14 cellular contexts compared by ENCODE assay signal in the genomic region with DNA sequence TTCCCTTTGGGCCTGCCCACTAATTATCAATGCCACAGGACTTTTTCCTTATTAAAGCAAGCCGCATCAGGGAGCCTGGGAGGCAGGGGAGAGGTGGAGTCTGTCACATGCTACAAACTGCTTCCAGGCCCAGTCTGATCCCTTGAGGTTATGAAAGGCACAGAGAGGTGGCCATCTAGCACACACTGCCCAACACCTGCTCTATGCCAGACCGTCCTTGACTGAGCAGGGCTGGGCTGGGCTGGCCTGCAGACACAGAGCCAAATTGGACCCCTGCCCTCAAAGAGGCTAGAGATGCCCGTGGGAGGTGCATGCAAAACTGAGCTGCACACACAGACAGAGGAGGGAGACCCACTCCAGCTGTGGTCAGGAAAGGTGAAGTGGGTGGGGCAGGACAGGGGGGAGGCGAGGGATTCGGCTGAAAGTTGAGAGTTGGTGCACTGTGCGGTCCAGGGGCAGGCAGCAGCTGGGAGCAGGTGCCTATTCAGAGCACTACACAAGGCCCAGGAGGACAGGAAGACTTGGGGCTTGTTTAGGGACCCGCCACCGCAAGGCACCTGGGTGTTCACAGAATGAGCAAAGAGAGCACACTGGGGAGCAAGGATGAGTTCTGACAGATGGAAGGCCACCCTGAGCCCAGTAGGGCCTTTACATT. TPM values are rescaled to one million over a fixed set of nuclear protein-coding genes. Genes with fewer than 3 reads are reported as not detected.
A peak's percentile ranks its signal among the peaks of the same experiment; 100 is the strongest.
DNase-seq lines count a peak whose midpoint lies in the region; ATAC-seq and TF ChIP-seq lines count a peak whose summit lies in the region.
"Had no signal": no experiment of that assay in that cellular context is flagged by ENCODE, and none has a peak within 500 bp of the region (broad histone marks: within the 10 kb centered on the region; RNA-seq: fewer than 3 reads in every experiment).

No MANE protein-coding gene starts in this region.

- DNase-seq in stimulated activated CD4-positive, alpha-beta T cell treated with anti-CD3 and anti-CD28 coated beads, Interleukin-1b, Interleukin-23, amount 100 ng/mL, for 48 hours, result peak; percentile 31
- DNase-seq in stimulated activated CD4-positive, alpha-beta T cell treated with anti-CD3 and anti-CD28 coated beads, Interleukin-4, amount 100 ng/mL, for 4 hours, result no peak
- peak; percentile 61 for DNase-seq in activated CD8-positive, alpha-beta T cell treated with anti-CD3 and anti-CD28 coated beads for 36 hours
- DNase-seq in left ventricle myocardium superior (no peak), activated gamma-delta T cell (lab: John Stamatoyannopoulos, UW) (no peak), cerebellum (ENCODE audit: low spot score) (no peak)
- DNase-seq: AML-193, dermis blood vessel endothelial cell, DMS 273 treated with DMSO at 0.1 percent for 48 hours, H9, NCI-H1694, pancreas had no signal

- intact Hi-C loops in activated CD8-positive, alpha-beta T cell treated with anti-CD3 and anti-CD28 coated beads for 36 hours (cut with micrococcal nuclease), result no loop called here
- intact Hi-C loops in left ventricle myocardium superior (cut with micrococcal nuclease), result no loop called here

- H3K36me3 Mint-ChIP-seq in activated CD8-positive, alpha-beta T cell treated with anti-CD3 and anti-CD28 coated beads for 36 hours (ENCODE audit: low read depth), result no peaks in the 10 kb centered on the region

- CTCF ChIA-PET in activated CD8-positive, alpha-beta T cell treated with anti-CD3 and anti-CD28 coated beads for 36 hours (lab: Charles Lee), result interaction anchor here (1.0 to 3.3 kb wide), 5 partner anchors 21 to 63 kb away, joined by 3 to 14 read pairs (median 8); no protein-coding TSS in a partner anchor

- no peak for TF ChIP-seq CTCF in activated CD8-positive, alpha-beta T cell treated with anti-CD3 and anti-CD28 coated beads for 36 hours (IDR thresholded peaks at IDR 0.05)

- peak overlapping the region; percentile 93 for H3K27ac Mint-ChIP-seq in activated CD8-positive, alpha-beta T cell treated with anti-CD3 and anti-CD28 coated beads for 36 hours
- H3K27ac Mint-ChIP-seq: H9 had no signal

- POLR2A ChIA-PET in activated CD8-positive, alpha-beta T cell treated with anti-CD3 and anti-CD28 coated beads for 36 hours (lab: Charles Lee), result interaction anchor here (0.7 to 1.4 kb wide), 4 partner anchors 9 to 22 kb away, joined by 3 read pairs; no protein-coding TSS in a partner anchor

- H3K4me3 Mint-ChIP-seq in activated CD8-positive, alpha-beta T cell treated with anti-CD3 and anti-CD28 coated beads for 36 hours, result no peak overlapping the region
- H3K4me3 Mint-ChIP-seq: H9 had no signal

- no peaks in the 10 kb centered on the region for H3K9me3 Mint-ChIP-seq in activated CD8-positive, alpha-beta T cell treated with anti-CD3 and anti-CD28 coated beads for 36 hours
- H3K9me3 Mint-ChIP-seq: H9 had no signal

- H3K27me3 Mint-ChIP-seq in activated CD8-positive, alpha-beta T cell treated with anti-CD3 and anti-CD28 coated beads for 36 hours, result no peaks in the 10 kb centered on the region

- ATAC-seq in activated CD8-positive, alpha-beta T cell treated with anti-CD3 and anti-CD28 coated beads for 36 hours, result peak; percentile 32
- peak; percentile 71 for ATAC-seq in left ventricle myocardium superior
- no peak for ATAC-seq in HG03045 (IDR thresholded peaks at IDR 0.05; ENCODE audit: unreplicated experiment)
- ATAC-seq: body of pancreas had no signal

- peaks cover 58% of the 10 kb centered on the region for H3K4me1 Mint-ChIP-seq in activated CD8-positive, alpha-beta T cell treated with anti-CD3 and anti-CD28 coated beads for 36 hours (ENCODE audit: low read depth)

RNA-seq across cellular contexts. Expression of a gene that starts 36.4 kb away (rescaled TPM):
- 10 to 100 TPM; 47.4 to 50.3 TPM for total RNA-seq in activated CD8-positive, alpha-beta T cell treated with anti-CD3 and anti-CD28 coated beads for 36 hours
- total RNA-seq in left ventricle myocardium superior (3.4 TPM), cerebellum (1.5 TPM)

Comparison
In these comparisons a context has a peak if more than half of its experiments do, and no peak if none do; other contexts are left out.
1. DNase-seq: peak in stimulated activated CD4-positive, alpha-beta T cell treated with anti-CD3 and anti-CD28 coated beads, Interleukin-1b, Interleukin-23, amount 100 ng/mL, for 48 hours (single experiment) and activated CD8-positive, alpha-beta T cell treated with anti-CD3 and anti-CD28 coated beads for 36 hours (single experiment); none in stimulated activated CD4-positive, alpha-beta T cell treated with anti-CD3 and anti-CD28 coated beads, Interleukin-4, amount 100 ng/mL, for 4 hours (0 of 2), left ventricle myocardium superior (single experiment), activated gamma-delta T cell (single experiment) and cerebellum (single experiment).
2. RNA of a gene that starts 36.4 kb away (total RNA-seq): 47.4 to 50.3 TPM in activated CD8-positive, alpha-beta T cell treated with anti-CD3 and anti-CD28 coated beads for 36 hours; 3.4 TPM in left ventricle myocardium superior (single experiment) and 1.5 TPM in cerebellum (single experiment); every median in the first group is over 10 times any median in the second.